ENCODE assay signal across 28 cellular contexts in genomic region chr21:41666641-41667051, GRCh38.
DNase-seq lines count a peak whose midpoint lies in the region; ATAC-seq, FAIRE-seq and TF ChIP-seq lines count a peak whose summit lies in the region.
"Had no signal": no experiment of that assay in that cellular context is flagged by ENCODE, and none has a peak within 500 bp of the region (broad histone marks: within the 10 kb centered on the region; RNA-seq: fewer than 3 reads in every experiment).

No MANE protein-coding gene starts in this region.

- no peak for DNase-seq in Right ventricle myocardium inferior (ENCODE audit: missing footprints)
- DNase-seq in right atrium auricular region (ENCODE audit: low spot score), result no peak
- no peak for DNase-seq in GM12878 (ENCODE audit: low read depth, low spot score)
- DNase-seq in left lung, result peak in 1 of 2 donors; percentile 76
- DNase-seq in upper lobe of left lung, result no peak
- DNase-seq in C1 segment of cervical spinal cord (lab: John Stamatoyannopoulos, UW), result no peak
- no peak for DNase-seq in activated CD8-positive, alpha-beta T cell treated with anti-CD3 and anti-CD28 coated beads for 36 hours
- DNase-seq: 8988T; activated B cell treated with CpG ODN at 0.5 μM for 24 hours; activated CD4-positive, alpha-beta T cell treated with anti-CD3 and anti-CD28 coated beads, Interleukin-2, amount 50 U/mL, for 1 hour; activated CD8-positive, alpha-beta memory T cell treated with anti-CD3 and anti-CD28 coated beads, Interleukin-2, amount 10 ng/mL, durations not matched to agents 7 days and 5 days; activated naive CD4-positive, alpha-beta T cell; activated T-cell treated with anti-CD3 and anti-CD28 coated beads, Interleukin-2, amount 50 U/mL, for 72 hours; CD8-positive, alpha-beta memory T cell; DMS153; kidney; NCI-H146; NCI-H510A; Right ventricle myocardium superior; stimulated activated CD4-positive, alpha-beta T cell treated with anti-CD3 and anti-CD28 coated beads, Interleukin-15, amount 100 ng/mL, for 24 hours; stimulated activated naive CD4-positive, alpha-beta T cell; T1000; uterus had no signal

- no peaks in the 10 kb centered on the region for H3K9me3 Mint-ChIP-seq in activated CD8-positive, alpha-beta T cell treated with anti-CD3 and anti-CD28 coated beads for 36 hours
- H3K9me3 Mint-ChIP-seq: activated B cell treated with CpG ODN at 0.5 μM for 24 hours; activated T-cell treated with anti-CD3 and anti-CD28 coated beads, Interleukin-2, amount 50 U/mL, for 72 hours; CD8-positive, alpha-beta memory T cell; central memory CD8-positive, alpha-beta T cell; neural crest cell had no signal

- WGBS in GM12878 (ENCODE audit: insufficient coverage, insufficient replicate concordance, low lambda C conversion rate, missing lambda C conversion rate), result 31% methylated on average over 7 of the region's 7 CpGs
- WGBS in upper lobe of left lung, 2 donors, result 67 to 79% methylated on average over 7 of the region's 7 CpGs

- no peak for TF ChIP-seq RAD21 in GM12878 (IDR thresholded peaks at IDR 0.05; ENCODE audit: insufficient read depth, low read depth, low read length)

- H3K9ac ChIP-seq in GM12878 (ENCODE audit: control insufficient read depth, insufficient read depth, low read length), result no peak overlapping the region

- H3K4me3 ChIP-seq in right atrium auricular region (no peak overlapping the region), GM12878 (no peak overlapping the region), left lung (no peak overlapping the region), upper lobe of left lung (no peak overlapping the region)
- H3K4me3 ChIP-seq: uterus had no signal

- BruUV-seq in GM12878 (replicated peaks; lab: Mats Ljungman, UMichigan), result no TSS peak

- no peak overlapping the region for H2AFZ ChIP-seq in GM12878 (ENCODE audit: control insufficient read depth, low read depth, low read length)

- H3K79me2 ChIP-seq in GM12878 (ENCODE audit: control insufficient read depth, insufficient read depth, low read length), result no peaks in the 10 kb centered on the region

- POLR2A ChIA-PET in GM12878 (lab: Charles Lee), result interaction anchor here (1.4 kb wide), 1 partner anchor 24 kb away, joined by 4 read pairs; no protein-coding TSS in a partner anchor
- POLR2A ChIA-PET in activated CD8-positive, alpha-beta T cell treated with anti-CD3 and anti-CD28 coated beads for 36 hours (lab: Charles Lee), result no interaction called here

- TF ChIP-seq EP300 in GM12878 (IDR thresholded peaks at IDR 0.05; ENCODE audit: borderline replicate concordance in 1 of 2, control insufficient read depth in 1 of 2, low read depth in 2 of 2, low read length in 2 of 2), result no peak
- TF ChIP-seq EP300 in upper lobe of left lung (IDR thresholded peaks at IDR 0.05), result no peak

- H3K27ac Mint-ChIP-seq in activated CD8-positive, alpha-beta T cell treated with anti-CD3 and anti-CD28 coated beads for 36 hours, result no peak overlapping the region
- H3K27ac Mint-ChIP-seq: activated B cell treated with CpG ODN at 0.5 μM for 24 hours; activated CD8-positive, alpha-beta memory T cell treated with anti-CD3 and anti-CD28 coated beads, Interleukin-2, amount 10 ng/mL, durations not matched to agents 7 days and 5 days; activated T-cell treated with anti-CD3 and anti-CD28 coated beads, Interleukin-2, amount 50 U/mL, for 72 hours; progenitor cell of endocrine pancreas had no signal

- H3K9me3 ChIP-seq in right atrium auricular region (no peaks in the 10 kb centered on the region), GM12878 (replicated peaks; ENCODE audit: control insufficient read depth, insufficient read depth, low read length) (no peaks in the 10 kb centered on the region), left lung (no peaks in the 10 kb centered on the region), upper lobe of left lung (no peaks in the 10 kb centered on the region)
- H3K9me3 ChIP-seq: uterus had no signal

- SMC1A ChIA-PET in GM12878 (lab: Charles Lee; ENCODE audit: uncharacterized antibody, unreplicated experiment), result interaction anchor here (0.6 kb wide), 1 partner anchor 25 kb away, joined by 3 read pairs; no protein-coding TSS in a partner anchor

- ATAC-seq in Right ventricle myocardium inferior, result peak; percentile 10
- ATAC-seq in GM12878, result peak; percentile 22; the same call in 1 of the 3 replicates
- peak; percentile 21 for ATAC-seq in left lung
- ATAC-seq in GM21528 (IDR thresholded peaks at IDR 0.05; ENCODE audit: low FRiP score, unreplicated experiment), result no peak
- ATAC-seq in upper lobe of left lung (ENCODE audit: low FRiP score in 2 of 2), result no peak
- no peak for ATAC-seq in activated CD8-positive, alpha-beta T cell treated with anti-CD3 and anti-CD28 coated beads for 36 hours
- ATAC-seq: activated CD8-positive, alpha-beta memory T cell treated with anti-CD3 and anti-CD28 coated beads, Interleukin-2, amount 10 ng/mL, durations not matched to agents 7 days and 5 days; activated T-cell treated with anti-CD3 and anti-CD28 coated beads, Interleukin-2, amount 50 U/mL, for 72 hours; HCT116 had no signal

- no peaks in the 10 kb centered on the region for H3K27me3 ChIP-seq in right atrium auricular region
- peaks cover 0 to 3% of the 10 kb centered on the region in 2 experiments; a peak in 2 of 4 replicates for H3K27me3 ChIP-seq in GM12878 (replicated peaks in 1 of 2; ENCODE audit: control insufficient read depth in 2 of 2, insufficient read depth in 2 of 2, low read length in 1 of 2)
- H3K27me3 ChIP-seq in left lung, result peaks cover 0 to 4% of the 10 kb centered on the region in 2 donors
- no peaks in the 10 kb centered on the region for H3K27me3 ChIP-seq in upper lobe of left lung
- H3K27me3 ChIP-seq: uterus had no signal

- no peaks in the 10 kb centered on the region for H3K27me3 Mint-ChIP-seq in activated CD8-positive, alpha-beta T cell treated with anti-CD3 and anti-CD28 coated beads for 36 hours
- H3K27me3 Mint-ChIP-seq: progenitor cell of endocrine pancreas had no signal

- H3K27ac ChIP-seq in right atrium auricular region, result no peak overlapping the region
- no peak overlapping the region for H3K27ac ChIP-seq in GM12878 (ENCODE audit: control insufficient read depth, insufficient read depth)
- H3K27ac ChIP-seq in left lung, result no peak overlapping the region
- H3K27ac ChIP-seq in upper lobe of left lung, result no peak overlapping the region
- H3K27ac ChIP-seq: uterus had no signal

- H3K4me3 Mint-ChIP-seq in activated CD8-positive, alpha-beta T cell treated with anti-CD3 and anti-CD28 coated beads for 36 hours, result no peak overlapping the region
- H3K4me3 Mint-ChIP-seq: activated B cell treated with CpG ODN at 0.5 μM for 24 hours; activated CD8-positive, alpha-beta memory T cell treated with anti-CD3 and anti-CD28 coated beads, Interleukin-2, amount 10 ng/mL, durations not matched to agents 7 days and 5 days; activated T-cell treated with anti-CD3 and anti-CD28 coated beads, Interleukin-2, amount 50 U/mL, for 72 hours; CD8-positive, alpha-beta memory T cell; central memory CD8-positive, alpha-beta T cell; neural crest cell had no signal

- FAIRE-seq in GM12878 (lab: Jason Lieb, UNC), result no peak
- FAIRE-seq: kidney had no signal

- in situ Hi-C loops in GM12878 (cut with MboI), result no loop called here

- no peaks in the 10 kb centered on the region for H4K20me1 ChIP-seq in GM12878 (ENCODE audit: control insufficient read depth, insufficient read depth)

- H3K36me3 ChIP-seq in right atrium auricular region (no peaks in the 10 kb centered on the region), GM12878 (ENCODE audit: control insufficient read depth in 2 of 2, insufficient read depth in 2 of 2, low read length in 1 of 2) (no peaks in the 10 kb centered on the region), left lung (no peaks in the 10 kb centered on the region), upper lobe of left lung (no peaks in the 10 kb centered on the region)
- H3K36me3 ChIP-seq: uterus had no signal

- RAD21 ChIA-PET in GM12878 (lab: Charles Lee; ENCODE audit: unreplicated experiment), result interaction anchor here (4.7 kb wide), 1 partner anchor 18 kb away, joined by 22 read pairs; no protein-coding TSS in a partner anchor

- no peak overlapping the region for H3K4me2 ChIP-seq in GM12878 (ENCODE audit: control insufficient read depth, insufficient read depth)

- CTCF ChIA-PET in GM12878 (lab: Yijun Ruan, JAX), result interaction anchor here (1.0 kb wide), 1 partner anchor 9 kb away, joined by 3 read pairs; no protein-coding TSS in a partner anchor
- CTCF ChIA-PET in activated CD8-positive, alpha-beta T cell treated with anti-CD3 and anti-CD28 coated beads for 36 hours (lab: Charles Lee), result no interaction called here

- peaks cover 3% of the 10 kb centered on the region for H3K4me1 Mint-ChIP-seq in activated CD8-positive, alpha-beta T cell treated with anti-CD3 and anti-CD28 coated beads for 36 hours (ENCODE audit: low read depth)
- H3K4me1 Mint-ChIP-seq: activated B cell treated with CpG ODN at 0.5 μM for 24 hours had no signal

- no peaks in the 10 kb centered on the region for H3K4me1 ChIP-seq in right atrium auricular region
- H3K4me1 ChIP-seq in GM12878 (ENCODE audit: control insufficient read depth, insufficient read depth, low read length), result no peaks in the 10 kb centered on the region
- H3K4me1 ChIP-seq in left lung, result peaks cover 0 to 5% of the 10 kb centered on the region in 2 donors
- peaks cover 0 to 8% (median 3%) of the 10 kb centered on the region in 4 donors for H3K4me1 ChIP-seq in upper lobe of left lung
- H3K4me1 ChIP-seq: uterus had no signal

- intact Hi-C loops in Right ventricle myocardium inferior (cut with DNase I) (no loop called here), GM12878 (cut with micrococcal nuclease; ENCODE audit: unreplicated experiment) (no loop called here), left lung (cut with DNase I) (no loop called here)
- intact Hi-C loops in activated CD8-positive, alpha-beta T cell treated with anti-CD3 and anti-CD28 coated beads for 36 hours (cut with micrococcal nuclease), result no loop called here

- TF ChIP-seq CTCF in right atrium auricular region (IDR thresholded peaks at IDR 0.05), result no peak
- no peak for TF ChIP-seq CTCF in GM12878 (IDR thresholded peaks at IDR 0.05 in 2 of 3, conservative IDR thresholded peaks at IDR 0.05 in 1 of 3; ENCODE audit: control insufficient read depth in 2 of 3, extremely low read depth in 1 of 3, insufficient read depth in 1 of 3, low read depth in 3 of 3, low read length in 3 of 3)
- no peak for TF ChIP-seq CTCF in left lung (IDR thresholded peaks at IDR 0.05)
- TF ChIP-seq CTCF in upper lobe of left lung (IDR thresholded peaks at IDR 0.05), result no peak
- no peak for TF ChIP-seq CTCF in activated CD8-positive, alpha-beta T cell treated with anti-CD3 and anti-CD28 coated beads for 36 hours (IDR thresholded peaks at IDR 0.05)

- H3K36me3 Mint-ChIP-seq in activated CD8-positive, alpha-beta T cell treated with anti-CD3 and anti-CD28 coated beads for 36 hours (ENCODE audit: low read depth), result no peaks in the 10 kb centered on the region
- H3K36me3 Mint-ChIP-seq: activated CD8-positive, alpha-beta memory T cell treated with anti-CD3 and anti-CD28 coated beads, Interleukin-2, amount 10 ng/mL, durations not matched to agents 7 days and 5 days; CD8-positive, alpha-beta memory T cell had no signal

- TF ChIP-seq POLR2A in GM12878 (IDR thresholded peaks at IDR 0.05; ENCODE audit: low read depth, low read length) (no peak), upper lobe of left lung (IDR thresholded peaks at IDR 0.05) (no peak)

TF ChIP-seq in GM12878, 131 proteins besides CTCF, POLR2A, EP300 and RAD21 (continues in another document):
- TF ChIP-seq SPI1 (IDR thresholded peaks at IDR 0.05; ENCODE audit: borderline replicate concordance, insufficient read depth, low read depth, low read length), result peak; percentile 13; the same call in 1 of the 2 replicates

Comparison
In these comparisons a context has a peak if more than half of its experiments do, and no peak if none do; other contexts are left out.
1. ATAC-seq: peak in Right ventricle myocardium inferior (single experiment), GM12878 (single experiment) and left lung (single experiment); none in GM21528 (single experiment), upper lobe of left lung (0 of 2) and activated CD8-positive, alpha-beta T cell treated with anti-CD3 and anti-CD28 coated beads for 36 hours (single experiment).